ENCODE assay signal across 8 cellular contexts in the genomic region with DNA sequence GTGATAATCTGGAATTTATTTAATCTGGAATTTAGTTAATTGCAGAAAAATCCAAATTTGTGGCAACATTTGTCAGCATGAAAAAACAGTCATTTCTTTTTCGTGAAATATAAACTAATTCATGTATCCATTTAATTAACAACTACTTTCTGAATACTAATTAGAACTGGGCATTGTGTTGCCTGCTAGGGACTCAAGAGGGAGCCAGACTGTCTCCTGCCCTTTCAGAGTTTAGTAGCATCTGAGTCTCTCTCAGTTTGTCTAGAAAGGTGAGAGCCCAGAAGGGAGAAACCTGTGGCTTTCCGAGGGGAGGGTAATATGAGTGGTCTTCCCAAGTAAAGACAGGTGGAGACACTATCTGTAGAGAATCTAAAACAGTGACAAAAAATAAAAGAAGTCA.
DNase-seq lines count a peak whose midpoint lies in the region; ATAC-seq and TF ChIP-seq lines count a peak whose summit lies in the region.

No MANE protein-coding gene starts in this region.

- no peaks in the 10 kb centered on the region for H3K9me3 ChIP-seq in HCT116 (ENCODE audit: control insufficient read depth in 1 of 2, insufficient read depth in 1 of 2, low read depth in 1 of 2, low read length in 2 of 2)
- no peaks in the 10 kb centered on the region for H3K9me3 ChIP-seq in ovary

- CTCF ChIA-PET in HCT116 (lab: Charles Lee) = no interaction called here

- no peak overlapping the region for H3K27ac ChIP-seq in HCT116 (ENCODE audit: low read depth, low read length)
- H3K27ac ChIP-seq in mesendoderm (ENCODE audit: low read depth, low read length) = no peak overlapping the region
- H3K27ac ChIP-seq in ovary = no peak overlapping the region

- H3K79me2 ChIP-seq in HCT116 (ENCODE audit: insufficient read depth, low read length) (no peaks in the 10 kb centered on the region), mesendoderm (ENCODE audit: control insufficient read depth, insufficient read depth, low read length) (no peaks in the 10 kb centered on the region)

- H3K4ac ChIP-seq in mesendoderm (ENCODE audit: low read depth, low read length) = no peak overlapping the region

- H3K4me3 ChIP-seq in HCT116 (replicated peaks in 1 of 2; ENCODE audit: low read depth in 1 of 2, low read length in 2 of 2) = no peak overlapping the region
- no peak overlapping the region for H3K4me3 ChIP-seq in mesendoderm (ENCODE audit: low read length)
- no peak overlapping the region for H3K4me3 ChIP-seq in ovary

- H3K36me3 ChIP-seq in HCT116 (ENCODE audit: control insufficient read depth in 1 of 2, insufficient read depth in 2 of 2, low read length in 2 of 2) (no peaks in the 10 kb centered on the region), mesendoderm (ENCODE audit: control insufficient read depth, insufficient read depth, low read length) (no peaks in the 10 kb centered on the region), ovary (no peaks in the 10 kb centered on the region)

- no peaks in the 10 kb centered on the region for H3K79me1 ChIP-seq in mesendoderm (ENCODE audit: low read length)

- POLR2A ChIA-PET in HCT116 (lab: Charles Lee) = no interaction called here

- TF ChIP-seq EP300 in ovary (IDR thresholded peaks at IDR 0.05) = no peak

- no peak overlapping the region for H2BK5ac ChIP-seq in mesendoderm (ENCODE audit: low read length)

- peak; percentile 42 for DNase-seq in NCI-H146 (lab: John Stamatoyannopoulos, UW)
- no peak for DNase-seq in NCI-H146 treated with DMSO at 0.1 percent for 48 hours (lab: John Stamatoyannopoulos, UW; ENCODE audit: unreplicated experiment)
- peak; percentile 8 for DNase-seq in HCT116 (ENCODE audit: low read depth, low spot score)
- DNase-seq in NCI-H774 (lab: John Stamatoyannopoulos, UW) = peak; percentile 6
- peak; percentile 61 for DNase-seq in mesendoderm
- no peak for DNase-seq in NCI-H510A treated with DMSO at 0.1 percent for 48 hours (lab: John Stamatoyannopoulos, UW)
- no peak for DNase-seq in ovary
- DNase-seq in NK-92 (lab: John Stamatoyannopoulos, UW; ENCODE audit: unreplicated experiment) = no peak

- H3K23ac ChIP-seq in mesendoderm (ENCODE audit: low read length) = no peak overlapping the region

- TF ChIP-seq RAD21 in HCT116 (IDR thresholded peaks at IDR 0.05; ENCODE audit: low read depth) = peak; percentile 46; the same call in 1 of the 2 replicates

- no peak overlapping the region for H2BK120ac ChIP-seq in mesendoderm (ENCODE audit: low read depth, low read length)

- no peak overlapping the region for H3K4me2 ChIP-seq in HCT116 (ENCODE audit: low read length)
- H3K4me2 ChIP-seq in mesendoderm (ENCODE audit: low read length) = no peak overlapping the region

- H3K27me3 ChIP-seq in HCT116 (ENCODE audit: insufficient read depth, low read length) = peaks cover 18% of the 10 kb centered on the region
- no peaks in the 10 kb centered on the region for H3K27me3 ChIP-seq in mesendoderm (ENCODE audit: insufficient read depth, low read length, poor library complexity)
- no peaks in the 10 kb centered on the region for H3K27me3 ChIP-seq in ovary

- H2AFZ ChIP-seq in HCT116 (ENCODE audit: low read depth, low read length, poor library complexity, severe bottlenecking) = no peak overlapping the region

- intact Hi-C loops in HCT116 (cut with micrococcal nuclease) (no loop called here), ovary (cut with DNase I) (no loop called here)

- peak overlapping the region; percentile 94 for H2BK15ac ChIP-seq in mesendoderm (replicated peaks; ENCODE audit: low read depth)

- TF ChIP-seq POLR2A in HCT116 (IDR thresholded peaks at IDR 0.05; ENCODE audit: borderline replicate concordance, extremely low read depth, insufficient read depth, insufficient read length) (no peak), ovary (IDR thresholded peaks at IDR 0.05) (no peak)

- no peak overlapping the region for H2AK5ac ChIP-seq in mesendoderm (ENCODE audit: low read length)

- TF ChIP-seq CTCF in HCT116 (IDR thresholded peaks at IDR 0.05 in 2 of 3, conservative IDR thresholded peaks at IDR 0.05 in 1 of 3; ENCODE audit: borderline replicate concordance in 1 of 3, insufficient read depth in 1 of 3, low read depth in 2 of 3, low read length in 2 of 3) = peak; percentile 29 to 55 (median 55); a peak in 5 of 6 replicates
- TF ChIP-seq CTCF in ovary (IDR thresholded peaks at IDR 0.05) = no peak

- no peak overlapping the region for H4K8ac ChIP-seq in mesendoderm (ENCODE audit: low read depth, low read length)

- no peaks in the 10 kb centered on the region for H4K20me1 ChIP-seq in HCT116 (ENCODE audit: insufficient read depth)

- no peak overlapping the region for H3K18ac ChIP-seq in mesendoderm (ENCODE audit: low read length)

- no peak overlapping the region for H3K56ac ChIP-seq in mesendoderm (ENCODE audit: low read length)

- no CpG with 5 or more reads among the region's 2 CpGs for WGBS in mesendoderm (ENCODE audit: extremely low coverage, insufficient coverage, low lambda C conversion rate)
- 86 to 87% (median 86%) methylated on average over 2 of the region's 2 CpGs for WGBS in ovary, 3 donors

- H3K4me1 ChIP-seq in HCT116 (ENCODE audit: control insufficient read depth in 1 of 2, insufficient read depth in 2 of 2, low read length in 2 of 2) (no peaks in the 10 kb centered on the region), mesendoderm (ENCODE audit: control insufficient read depth, low read depth, low read length) (no peaks in the 10 kb centered on the region), ovary (ENCODE audit: insufficient read depth) (no peaks in the 10 kb centered on the region)

- no TSS peak for BruUV-seq in HCT116 (replicated peaks; lab: Mats Ljungman, UMichigan)

- H3K9ac ChIP-seq in HCT116 (ENCODE audit: low read length) (no peak overlapping the region), mesendoderm (ENCODE audit: low read length) (no peak overlapping the region)

- RAD21 ChIA-PET in HCT116 (lab: Charles Lee; ENCODE audit: low non-redundant PET in 1 of 2, low total read pairs in 2 of 2, uncharacterized antibody in 2 of 2, unreplicated experiment in 2 of 2) = no interaction called here

- H3K9me2 ChIP-seq in HCT116 (ENCODE audit: insufficient read depth) = no peaks in the 10 kb centered on the region

- no peak overlapping the region for H4K5ac ChIP-seq in mesendoderm (ENCODE audit: low read length)

- peak; percentile 61; the same call in 1 of the 2 replicates for ATAC-seq in HCT116

TF ChIP-seq in HCT116, 20 proteins besides CTCF, POLR2A, EP300 and RAD21:
- no peak for TF ChIP-seq SRF (IDR thresholded peaks at IDR 0.05; ENCODE audit: low read depth)
- TF ChIP-seq JUND (IDR thresholded peaks at IDR 0.05) = no peak
- no peak for TF ChIP-seq REST (IDR thresholded peaks at IDR 0.05; ENCODE audit: low read depth)
- no peak for TF ChIP-seq ZNF274 (IDR thresholded peaks at IDR 0.05; ENCODE audit: low read depth, low read length)
- no peak for TF ChIP-seq YY1 (IDR thresholded peaks at IDR 0.05; ENCODE audit: extremely low read depth, insufficient replicate concordance, low read depth, low read length)
- TF ChIP-seq FOSL1 (IDR thresholded peaks at IDR 0.05; ENCODE audit: low read depth) = no peak
- TF ChIP-seq, protein P1, sequence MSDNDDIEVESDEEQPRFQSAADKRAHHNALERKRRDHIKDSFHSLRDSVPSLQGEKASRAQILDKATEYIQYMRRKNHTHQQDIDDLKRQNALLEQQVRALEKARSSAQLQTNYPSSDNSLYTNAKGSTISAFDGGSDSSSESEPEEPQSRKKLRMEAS (IDR thresholded peaks at IDR 0.05) = no peak

Comparison
In these comparisons a context has a peak if more than half of its experiments do, and no peak if none do; other contexts are left out.
1. DNase-seq: peak in NCI-H146 (single experiment), HCT116 (single experiment), NCI-H774 (single experiment) and mesendoderm (single experiment); none in NCI-H146 treated with DMSO at 0.1 percent for 48 hours (single experiment), NCI-H510A treated with DMSO at 0.1 percent for 48 hours (single experiment), ovary (0 of 5) and NK-92 (single experiment).
2. CTCF ChIP-seq: peak in HCT116 (3 of 3); none in ovary (0 of 3).